In genomic region chr7:18590744-18591340, GRCh38 we compare ENCODE assay signal across 9 cellular contexts.
DNase-seq lines count a peak whose midpoint lies in the region; ATAC-seq and TF ChIP-seq lines count a peak whose summit lies in the region.
"Had no signal": no experiment of that assay in that cellular context is flagged by ENCODE, and none has a peak within 500 bp of the region (broad histone marks: within the 10 kb centered on the region; RNA-seq: fewer than 3 reads in every experiment).

No MANE protein-coding gene starts in this region.

- TF ChIP-seq POLR2A in body of pancreas (IDR thresholded peaks at IDR 0.05) = no peak

- H3K4me2 ChIP-seq in DOHH2 (ENCODE audit: low read length) = no peak overlapping the region
- H3K4me2 ChIP-seq in Loucy (ENCODE audit: low read depth, low read length, poor library complexity, severe bottlenecking) = no peak overlapping the region

- DNase-seq in body of pancreas (no peak), lung (ENCODE audit: low spot score) (no peak), NCI-H128 (lab: John Stamatoyannopoulos, UW; ENCODE audit: unreplicated experiment) (no peak), GM19238 (ENCODE audit: insufficient read length, low spot score) (no peak), UCSD-AML1 (lab: John Stamatoyannopoulos, UW; ENCODE audit: unreplicated experiment) (no peak)
- DNase-seq in activated effector memory CD4-positive, alpha-beta T cell treated with Interleukin-2 at 50 U/mL for 16 hours = no peak

- H3K79me2 ChIP-seq in DOHH2 (ENCODE audit: control insufficient read depth, low read length) (no peaks in the 10 kb centered on the region), Loucy (ENCODE audit: insufficient read depth, low read length) (no peaks in the 10 kb centered on the region)

- 3 to 12% methylated on average over 1 of the region's 1 CpG for WGBS in body of pancreas, 2 donors
- 22 to 51% methylated on average over 1 of the region's 1 CpG for WGBS in lung, 2 donors

- H4K20me1 ChIP-seq in DOHH2 (ENCODE audit: control insufficient read depth, insufficient read depth, low read depth, low read length) = no peaks in the 10 kb centered on the region
- H4K20me1 ChIP-seq in Loucy (ENCODE audit: insufficient read depth, low read length, poor library complexity, severe bottlenecking) = no peaks in the 10 kb centered on the region

- H3K9me3 ChIP-seq in DOHH2 (ENCODE audit: control insufficient read depth, insufficient read depth, low read length) = no peaks in the 10 kb centered on the region
- H3K9me3 ChIP-seq in Loucy (ENCODE audit: insufficient read depth, low read depth, low read length) = no peaks in the 10 kb centered on the region
- H3K9me3 ChIP-seq in body of pancreas = no peaks in the 10 kb centered on the region
- no peaks in the 10 kb centered on the region for H3K9me3 ChIP-seq in lung (ENCODE audit: control insufficient read depth in 2 of 2, insufficient read depth in 1 of 2, low read length in 1 of 2)

- ATAC-seq in body of pancreas (peak; percentile 48), lung (ENCODE audit: insufficient read depth, low FRiP score) (peak; percentile 47)

- H3K9me2 ChIP-seq in DOHH2 (replicated peaks; ENCODE audit: control insufficient read depth, low read length) = no peaks in the 10 kb centered on the region
- no peaks in the 10 kb centered on the region for H3K9me2 ChIP-seq in Loucy (replicated peaks; ENCODE audit: low read depth, low read length)

- no peaks in the 10 kb centered on the region for H3K27me3 ChIP-seq in DOHH2 (ENCODE audit: control insufficient read depth, low read length)
- no peaks in the 10 kb centered on the region for H3K27me3 ChIP-seq in Loucy (ENCODE audit: insufficient read depth, low read length, poor library complexity, severe bottlenecking)
- H3K27me3 ChIP-seq in body of pancreas = no peaks in the 10 kb centered on the region
- no peaks in the 10 kb centered on the region for H3K27me3 ChIP-seq in lung (ENCODE audit: control insufficient read depth, insufficient read depth)

- no peaks in the 10 kb centered on the region for H3F3A ChIP-seq in DOHH2 (ENCODE audit: control insufficient read depth, insufficient read depth)
- no peaks in the 10 kb centered on the region for H3F3A ChIP-seq in Loucy (ENCODE audit: low read depth)

- intact Hi-C loops in body of pancreas (cut with DNase I) = no loop called here

- H3K4me3 ChIP-seq in DOHH2 (ENCODE audit: low read length) = no peak overlapping the region
- H3K4me3 ChIP-seq in Loucy (ENCODE audit: low read length, poor library complexity, severe bottlenecking) = no peak overlapping the region
- no peak overlapping the region for H3K4me3 ChIP-seq in body of pancreas
- no peak overlapping the region for H3K4me3 ChIP-seq in lung
- H3K4me3 ChIP-seq: skin epidermis had no signal

- no peak overlapping the region for H2AFZ ChIP-seq in Loucy (ENCODE audit: low read length)

- no peak overlapping the region for H3K9ac ChIP-seq in Loucy (ENCODE audit: low read depth, low read length, poor library complexity, severe bottlenecking)

- H3K36me3 ChIP-seq in DOHH2 (ENCODE audit: control insufficient read depth, low read length) = peaks cover 25% of the 10 kb centered on the region
- peaks cover 39% of the 10 kb centered on the region for H3K36me3 ChIP-seq in Loucy (ENCODE audit: insufficient read depth, low read length)
- H3K36me3 ChIP-seq in body of pancreas (replicated peaks in 1 of 2; ENCODE audit: insufficient read depth in 1 of 2, low read depth in 2 of 2) = no peaks in the 10 kb centered on the region
- peaks cover 0 to 3% of the 10 kb centered on the region in 2 donors for H3K36me3 ChIP-seq in lung (ENCODE audit: control insufficient read depth in 2 of 2, insufficient read depth in 2 of 2, low read length in 2 of 2)

- H3K27ac ChIP-seq in DOHH2 (ENCODE audit: low read depth, low read length) = no peak overlapping the region
- no peak overlapping the region for H3K27ac ChIP-seq in body of pancreas
- H3K27ac ChIP-seq in lung (ENCODE audit: low read depth in 1 of 2, low read length in 1 of 2) = no peak overlapping the region

- peak; percentile 72 for TF ChIP-seq CTCF in DOHH2 (IDR thresholded peaks at IDR 0.05; ENCODE audit: low read depth, low read length, poor library complexity, severe bottlenecking)
- peak; percentile 79 for TF ChIP-seq CTCF in Loucy (conservative IDR thresholded peaks at IDR 0.05; ENCODE audit: low read length)
- peak; percentile 29 to 57 (median 43) for TF ChIP-seq CTCF in body of pancreas (IDR thresholded peaks at IDR 0.05)
- TF ChIP-seq CTCF in lung (IDR thresholded peaks at IDR 0.05; ENCODE audit: control extremely low read depth, extremely low read depth) = peak; percentile 2

- H3K4me1 ChIP-seq in DOHH2 (ENCODE audit: control insufficient read depth, low read length) (peaks cover 11% of the 10 kb centered on the region), Loucy (ENCODE audit: insufficient read depth, low read length, poor library complexity, severe bottlenecking) (peaks cover 9% of the 10 kb centered on the region), body of pancreas (no peaks in the 10 kb centered on the region), lung (ENCODE audit: control insufficient read depth in 2 of 2, insufficient read depth in 2 of 2, low read length in 2 of 2) (no peaks in the 10 kb centered on the region)

Comparison
In these comparisons a context has a peak if more than half of its experiments do, and no peak if none do; other contexts are left out.
1. CTCF ChIP-seq: peak in every context shown above with its lines; median percentile 79 in Loucy; 72 in DOHH2; 43 in body of pancreas; 2 in lung.